In genomic region chr16:85836706-85837582, GRCh38 we compare ENCODE assay signal across 13 cellular contexts.
"Had no signal": no experiment of that assay in that cellular context is flagged by ENCODE, and none has a peak within 500 bp of the region (broad histone marks: within the 10 kb centered on the region; RNA-seq: fewer than 3 reads in every experiment).

No MANE protein-coding gene starts in this region.

- H3K4me3 ChIP-seq: cardiac muscle cell, sigmoid colon had no signal

- H3K36me3 Mint-ChIP-seq: activated CD4-positive, alpha-beta memory T cell treated with anti-CD3 and anti-CD28 coated beads for 36 hours; activated naive CD8-positive, alpha-beta T cell treated with anti-CD3 and anti-CD28 coated beads for 36 hours; natural killer cell treated with Interleukin-12 subunit alpha and Interleukin-12 subunit beta and Interleukin-15 and Interleukin-18, amount 100 ng/mL, for 72 hours had no signal

- DNase-seq: activated CD4-positive, alpha-beta memory T cell treated with anti-CD3 and anti-CD28 coated beads for 36 hours; activated gamma-delta T cell treated with Interleukin-2 at 50 U/mL for 16 hours; activated naive CD8-positive, alpha-beta T cell treated with anti-CD3 and anti-CD28 coated beads for 36 hours; activated T-cell treated with anti-CD3 and anti-CD28 coated beads, Interleukin-2, amount 50 U/mL, for 48 hours; foreskin keratinocyte; sigmoid colon; stimulated activated CD4-positive, alpha-beta T cell treated with anti-CD3 and anti-CD28 coated beads, Interleukin-12 subunit alpha, Interleukin-12 subunit beta, amount 100 ng/mL, for 4 hours; stimulated activated naive CD4-positive, alpha-beta T cell treated with Interleukin-2 at 50 U/mL for 16 hours; T-helper 9 cell had no signal

- H3K9me3 ChIP-seq: sigmoid colon had no signal

- H3K4me1 ChIP-seq: foreskin keratinocyte had no signal

- H3K27ac Mint-ChIP-seq: activated CD4-positive, alpha-beta memory T cell treated with anti-CD3 and anti-CD28 coated beads for 36 hours; activated naive CD8-positive, alpha-beta T cell treated with anti-CD3 and anti-CD28 coated beads for 36 hours; memory B cell; natural killer cell treated with Interleukin-12 subunit alpha and Interleukin-12 subunit beta and Interleukin-15 and Interleukin-18, amount 100 ng/mL, for 72 hours had no signal

- H3K36me3 ChIP-seq: cardiac muscle cell, sigmoid colon had no signal

- H3K27ac ChIP-seq: cardiac muscle cell, foreskin keratinocyte, VCaP had no signal

- H3K4me3 Mint-ChIP-seq: activated CD4-positive, alpha-beta memory T cell treated with anti-CD3 and anti-CD28 coated beads for 36 hours; activated naive CD8-positive, alpha-beta T cell treated with anti-CD3 and anti-CD28 coated beads for 36 hours; memory B cell; natural killer cell treated with Interleukin-12 subunit alpha and Interleukin-12 subunit beta and Interleukin-15 and Interleukin-18, amount 100 ng/mL, for 72 hours had no signal

- H3K9me3 Mint-ChIP-seq: activated CD4-positive, alpha-beta memory T cell treated with anti-CD3 and anti-CD28 coated beads for 36 hours; natural killer cell treated with Interleukin-12 subunit alpha and Interleukin-12 subunit beta and Interleukin-15 and Interleukin-18, amount 100 ng/mL, for 72 hours had no signal

- H3K4me1 Mint-ChIP-seq: activated naive CD8-positive, alpha-beta T cell treated with anti-CD3 and anti-CD28 coated beads for 36 hours had no signal
